In the genomic region with DNA sequence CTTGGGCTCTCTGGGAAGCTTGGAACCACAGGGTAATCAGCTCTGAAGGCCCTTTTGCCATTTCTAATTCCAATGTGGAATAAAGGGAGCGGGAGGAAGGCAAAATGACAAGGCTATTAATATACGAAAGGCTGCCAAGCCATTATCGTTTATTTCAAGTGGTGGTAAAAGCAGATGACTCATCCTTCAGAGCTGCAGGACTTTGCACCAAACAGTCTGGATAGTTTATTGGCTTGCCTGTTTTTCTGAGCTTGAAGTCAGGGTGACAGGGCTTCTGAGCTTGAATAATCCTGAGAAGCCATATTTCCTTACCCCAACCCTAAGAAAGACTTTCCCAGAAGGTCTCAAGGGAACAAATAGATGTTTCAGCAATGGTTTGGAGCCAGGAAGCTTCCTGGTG, we compare ENCODE assay signal across 12 cellular contexts.
DNase-seq lines count a peak whose midpoint lies in the region; ATAC-seq and TF ChIP-seq lines count a peak whose summit lies in the region.
"Had no signal": no experiment of that assay in that cellular context is flagged by ENCODE, and none has a peak within 500 bp of the region (broad histone marks: within the 10 kb centered on the region; RNA-seq: fewer than 3 reads in every experiment).

No MANE protein-coding gene starts in this region.

- in situ Hi-C loops in astrocyte of the spinal cord (cut with HindIII; ENCODE audit: low sequenced_read_pairs): no loop called here

- no peak for TF ChIP-seq EP300 in Ishikawa (IDR thresholded peaks at IDR 0.05; ENCODE audit: borderline replicate concordance)

- no peak for TF ChIP-seq RAD21 in Ishikawa (IDR thresholded peaks at IDR 0.05; ENCODE audit: low read depth)

- TF ChIP-seq CTCF in AG09309 (IDR thresholded peaks at IDR 0.05; ENCODE audit: control insufficient read depth, insufficient read depth, low read depth, low read length, missing control alignments): no peak
- no peak for TF ChIP-seq CTCF in astrocyte of the spinal cord (IDR thresholded peaks at IDR 0.05; ENCODE audit: low read depth, low read length)

- DNase-seq in AG09309 (ENCODE audit: low read depth) (peak; percentile 79), astrocyte of the spinal cord (ENCODE audit: low read depth, low spot score) (peak; percentile 82), kidney tubule cell (ENCODE audit: low spot score) (peak; percentile 56), CD1c-positive myeloid dendritic cell (ENCODE audit: extremely low spot score) (no peak)
- DNase-seq in effector CD4-positive, alpha-beta T cell: no peak
- no peak for DNase-seq in activated CD4-positive, alpha-beta T cell treated with anti-CD3 and anti-CD28 coated beads, Interleukin-2, amount 50 U/mL, for 1 hour
- DNase-seq: activated T-cell treated with anti-CD3 and anti-CD28 coated beads for 4 hours; KG1; stimulated activated CD4-positive, alpha-beta T cell treated with anti-CD3 and anti-CD28 coated beads, Interleukin-15, amount 100 ng/mL, for 24 hours had no signal

- no peak for ATAC-seq in HG02610 (IDR thresholded peaks at IDR 0.05; ENCODE audit: unreplicated experiment)
- ATAC-seq: left lobe of liver had no signal

- H3K4me3 ChIP-seq in AG09309 (ENCODE audit: control insufficient read depth, low read depth, low read length): no peak overlapping the region
- H3K4me3 ChIP-seq in astrocyte of the spinal cord (ENCODE audit: low read depth, low read length): no peak overlapping the region

TF ChIP-seq in Ishikawa, 13 proteins besides CTCF, POLR2A, EP300 and RAD21:
- TF ChIP-seq, protein P1, sequence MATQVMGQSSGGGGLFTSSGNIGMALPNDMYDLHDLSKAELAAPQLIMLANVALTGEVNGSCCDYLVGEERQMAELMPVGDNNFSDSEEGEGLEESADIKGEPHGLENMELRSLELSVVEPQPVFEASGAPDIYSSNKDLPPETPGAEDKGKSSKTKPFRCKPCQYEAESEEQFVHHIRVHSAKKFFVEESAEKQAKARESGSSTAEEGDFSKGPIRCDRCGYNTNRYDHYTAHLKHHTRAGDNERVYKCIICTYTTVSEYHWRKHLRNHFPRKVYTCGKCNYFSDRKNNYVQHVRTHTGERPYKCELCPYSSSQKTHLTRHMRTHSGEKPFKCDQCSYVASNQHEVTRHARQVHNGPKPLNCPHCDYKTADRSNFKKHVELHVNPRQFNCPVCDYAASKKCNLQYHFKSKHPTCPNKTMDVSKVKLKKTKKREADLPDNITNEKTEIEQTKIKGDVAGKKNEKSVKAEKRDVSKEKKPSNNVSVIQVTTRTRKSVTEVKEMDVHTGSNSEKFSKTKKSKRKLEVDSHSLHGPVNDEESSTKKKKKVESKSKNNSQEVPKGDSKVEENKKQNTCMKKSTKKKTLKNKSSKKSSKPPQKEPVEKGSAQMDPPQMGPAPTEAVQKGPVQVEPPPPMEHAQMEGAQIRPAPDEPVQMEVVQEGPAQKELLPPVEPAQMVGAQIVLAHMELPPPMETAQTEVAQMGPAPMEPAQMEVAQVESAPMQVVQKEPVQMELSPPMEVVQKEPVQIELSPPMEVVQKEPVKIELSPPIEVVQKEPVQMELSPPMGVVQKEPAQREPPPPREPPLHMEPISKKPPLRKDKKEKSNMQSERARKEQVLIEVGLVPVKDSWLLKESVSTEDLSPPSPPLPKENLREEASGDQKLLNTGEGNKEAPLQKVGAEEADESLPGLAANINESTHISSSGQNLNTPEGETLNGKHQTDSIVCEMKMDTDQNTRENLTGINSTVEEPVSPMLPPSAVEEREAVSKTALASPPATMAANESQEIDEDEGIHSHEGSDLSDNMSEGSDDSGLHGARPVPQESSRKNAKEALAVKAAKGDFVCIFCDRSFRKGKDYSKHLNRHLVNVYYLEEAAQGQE (IDR thresholded peaks at IDR 0.05; ENCODE audit: low read depth): no peak
- 0 out of 2 replicates have a peak, but pooled peaks have one; percentile 18 for TF ChIP-seq NFIC (IDR thresholded peaks at IDR 0.05)
TF ChIP-seq in Ishikawa: peak in this region for 1.

Comparison
In these comparisons a context has a peak if more than half of its experiments do, and no peak if none do; other contexts are left out.
1. DNase-seq: peak in AG09309 (single experiment), astrocyte of the spinal cord (single experiment) and kidney tubule cell (single experiment); none in CD1c-positive myeloid dendritic cell (single experiment), effector CD4-positive, alpha-beta T cell (single experiment) and activated CD4-positive, alpha-beta T cell treated with anti-CD3 and anti-CD28 coated beads, Interleukin-2, amount 50 U/mL, for 1 hour (single experiment).